In genomic region chr10:104322416-104322782, GRCh38 we compare ENCODE assay signal across 8 cellular contexts. TPM values are rescaled to one million over a fixed set of nuclear protein-coding genes. Genes with fewer than 3 reads are reported as not detected.
DNase-seq lines count a peak whose midpoint lies in the region; ATAC-seq and TF ChIP-seq lines count a peak whose summit lies in the region.

No MANE protein-coding gene starts in this region.

- ATAC-seq in HCT116 (peak; percentile 4; the same call in 1 of the 2 replicates), left colon (peak; percentile 61), GM19467 (IDR thresholded peaks at IDR 0.05; ENCODE audit: unreplicated experiment) (no peak)

- no peaks in the 10 kb centered on the region for H3K27me3 ChIP-seq in CD4-positive, alpha-beta memory T cell (ENCODE audit: insufficient read depth, low read length)
- no peaks in the 10 kb centered on the region for H3K27me3 ChIP-seq in HCT116 (ENCODE audit: insufficient read depth, low read length)

- RAD21 ChIA-PET in HCT116 (lab: Charles Lee; ENCODE audit: low non-redundant PET in 1 of 2, low total read pairs in 2 of 2, uncharacterized antibody in 2 of 2, unreplicated experiment in 2 of 2) = no interaction called here

- H4K20me1 ChIP-seq in HCT116 (ENCODE audit: insufficient read depth) = no peaks in the 10 kb centered on the region

- peaks cover 63 to 100% (median 87%) of the 10 kb centered on the region in 4 donors for H3K4me1 Mint-ChIP-seq in CD4-positive, alpha-beta memory T cell
- H3K4me1 Mint-ChIP-seq in Calu3 (ENCODE audit: low read depth, unreplicated experiment) = peaks cover 9% of the 10 kb centered on the region

- H3K9me3 ChIP-seq in CD4-positive, alpha-beta memory T cell (ENCODE audit: control insufficient read depth in 1 of 2, low read length in 2 of 2) = no peaks in the 10 kb centered on the region
- H3K9me3 ChIP-seq in HCT116 (ENCODE audit: control insufficient read depth in 1 of 2, insufficient read depth in 1 of 2, low read depth in 1 of 2, low read length in 2 of 2) = no peaks in the 10 kb centered on the region

- H3K4me3 Mint-ChIP-seq in CD4-positive, alpha-beta memory T cell = peak overlapping the region; percentile 72 to 86 (median 81)
- H3K4me3 Mint-ChIP-seq in Calu3 (ENCODE audit: low read depth, unreplicated experiment) = no peak overlapping the region

- H3K36me3 ChIP-seq in CD4-positive, alpha-beta memory T cell (ENCODE audit: insufficient read depth, low read length) = no peaks in the 10 kb centered on the region
- H3K36me3 ChIP-seq in HCT116 (ENCODE audit: control insufficient read depth in 1 of 2, insufficient read depth in 2 of 2, low read length in 2 of 2) = no peaks in the 10 kb centered on the region

- peak in 2 of 5 donors; percentile 38 to 61 for DNase-seq in CD4-positive, alpha-beta memory T cell
- DNase-seq in HCT116 (ENCODE audit: low read depth, low spot score) = no peak
- DNase-seq in UCSD-AML1 (lab: John Stamatoyannopoulos, UW; ENCODE audit: unreplicated experiment) = peak; percentile 69
- DNase-seq in left colon = no peak
- no peak for DNase-seq in glomerular visceral epithelial cell (ENCODE audit: extremely low spot score)
- DNase-seq in Calu3 = no peak
- DNase-seq in HCEC 1CT = no peak

- H3K27ac Mint-ChIP-seq in CD4-positive, alpha-beta memory T cell = peak overlapping the region; percentile 94 to 98 (median 95)
- H3K27ac Mint-ChIP-seq in Calu3 (ENCODE audit: unreplicated experiment) = no peak overlapping the region

- no peak for TF ChIP-seq RAD21 in HCT116 (IDR thresholded peaks at IDR 0.05; ENCODE audit: low read depth)

- no peak overlapping the region for H2AFZ ChIP-seq in HCT116 (ENCODE audit: low read depth, low read length, poor library complexity, severe bottlenecking)

- intact Hi-C loops in CD4-positive, alpha-beta memory T cell (cut with micrococcal nuclease) = loop anchor here (1.0 to 10.0 kb wide), 4 partner anchors 16 to 408 kb away; partner anchors contain the start of genes ITPRIP and STN1
- intact Hi-C loops in HCT116 (cut with micrococcal nuclease) = no loop called here
- intact Hi-C loops in left colon (cut with DNase I, micrococcal nuclease) = no loop called here
- intact Hi-C loops in Calu3 (cut with micrococcal nuclease; ENCODE audit: unreplicated experiment) = no loop called here

- peaks cover 0 to 15% of the 10 kb centered on the region in 2 donors for H3K36me3 Mint-ChIP-seq in CD4-positive, alpha-beta memory T cell
- H3K36me3 Mint-ChIP-seq in Calu3 (ENCODE audit: insufficient read depth, unreplicated experiment) = no peaks in the 10 kb centered on the region

- H3K4me3 ChIP-seq in CD4-positive, alpha-beta memory T cell (ENCODE audit: low read length in 2 of 2) = peak overlapping the region; percentile 31 to 42
- no peak overlapping the region for H3K4me3 ChIP-seq in HCT116 (replicated peaks in 1 of 2; ENCODE audit: low read depth in 1 of 2, low read length in 2 of 2)

- no peak overlapping the region for H3K4me2 ChIP-seq in HCT116 (ENCODE audit: low read length)

- H3K79me2 ChIP-seq in HCT116 (ENCODE audit: insufficient read depth, low read length) = peaks cover 45% of the 10 kb centered on the region

- no peaks in the 10 kb centered on the region for H3K27me3 Mint-ChIP-seq in CD4-positive, alpha-beta memory T cell
- H3K27me3 Mint-ChIP-seq in Calu3 (ENCODE audit: unreplicated experiment) = peaks cover 20% of the 10 kb centered on the region

- H3K9ac ChIP-seq in HCT116 (ENCODE audit: low read length) = no peak overlapping the region

- peaks cover 0 to 3% (median 0%) of the 10 kb centered on the region in 8 donors for H3K9me3 Mint-ChIP-seq in CD4-positive, alpha-beta memory T cell
- H3K9me3 Mint-ChIP-seq in Calu3 (ENCODE audit: low read depth, unreplicated experiment) = no peaks in the 10 kb centered on the region

- TF ChIP-seq POLR2A in HCT116 (IDR thresholded peaks at IDR 0.05; ENCODE audit: borderline replicate concordance, extremely low read depth, insufficient read depth, insufficient read length) = no peak

- peaks cover 84% of the 10 kb centered on the region for H3K4me1 ChIP-seq in CD4-positive, alpha-beta memory T cell (ENCODE audit: insufficient read depth, low read length)
- peaks cover 10 to 28% of the 10 kb centered on the region in 2 experiments for H3K4me1 ChIP-seq in HCT116 (ENCODE audit: control insufficient read depth in 1 of 2, insufficient read depth in 2 of 2, low read length in 2 of 2)

- CTCF ChIA-PET in CD4-positive, alpha-beta memory T cell (lab: Charles Lee; ENCODE audit: partially characterized antibody) = interaction anchor here (0.9 to 5.6 kb wide), 12 partner anchors 10 to 48 kb away, joined by 3 to 62 read pairs (median 7); partner anchors contain the start of genes CFAP58 and ITPRIP
- CTCF ChIA-PET in HCT116 (lab: Charles Lee) = interaction anchor here (1.4 to 1.6 kb wide), 3 partner anchors 15 to 68 kb away, joined by 3 to 6 read pairs (median 3); partner anchors contain the start of gene GSTO1
- CTCF ChIA-PET in Calu3 (lab: Charles Lee) = no interaction called here

- peak overlapping the region; percentile 31 for H3K27ac ChIP-seq in CD4-positive, alpha-beta memory T cell (ENCODE audit: low read depth, low read length)
- no peak overlapping the region for H3K27ac ChIP-seq in HCT116 (ENCODE audit: low read depth, low read length)

- no TSS peak for BruUV-seq in HCT116 (replicated peaks; lab: Mats Ljungman, UMichigan)
- no TSS peak for BruUV-seq in Calu3 (replicated peaks; lab: Mats Ljungman, UMichigan)

- H3K9me2 ChIP-seq in HCT116 (ENCODE audit: insufficient read depth) = no peaks in the 10 kb centered on the region

- TF ChIP-seq CTCF in HCT116 (IDR thresholded peaks at IDR 0.05 in 2 of 3, conservative IDR thresholded peaks at IDR 0.05 in 1 of 3; ENCODE audit: borderline replicate concordance in 1 of 3, insufficient read depth in 1 of 3, low read depth in 2 of 3, low read length in 2 of 3) (no peak), Calu3 (IDR thresholded peaks at IDR 0.05; ENCODE audit: unreplicated experiment) (no peak)

- POLR2A ChIA-PET in CD4-positive, alpha-beta memory T cell (lab: Charles Lee; ENCODE audit: partially characterized antibody) = interaction anchor here (1.0 to 11.4 kb wide), 9 partner anchors 7 to 201 kb away, joined by 3 to 179 read pairs (median 5); partner anchors contain the start of genes CFAP58, GSTO2, ITPRIP and SFR1
- POLR2A ChIA-PET in HCT116 (lab: Charles Lee) = no interaction called here

TF ChIP-seq in HCT116, 20 proteins besides CTCF, POLR2A, EP300 and RAD21 (continues in another document):
- no peak for TF ChIP-seq TCF7L2 (IDR thresholded peaks at IDR 0.05; ENCODE audit: borderline replicate concordance, extremely low read depth, insufficient read depth, insufficient read length)
- TF ChIP-seq EZH2 (IDR thresholded peaks at IDR 0.05) = no peak
- no peak for TF ChIP-seq POLR2AphosphoS5 (IDR thresholded peaks at IDR 0.05; ENCODE audit: low read depth, low read length)
- TF ChIP-seq ZBTB33 (IDR thresholded peaks at IDR 0.05; ENCODE audit: extremely low read depth, insufficient replicate concordance, low read length) = no peak
- TF ChIP-seq YY1 (IDR thresholded peaks at IDR 0.05; ENCODE audit: extremely low read depth, insufficient replicate concordance, low read depth, low read length) = no peak
- TF ChIP-seq EZH2phosphoT487 (IDR thresholded peaks at IDR 0.05; ENCODE audit: borderline replicate concordance) = no peak
- no peak for TF ChIP-seq SIN3A (IDR thresholded peaks at IDR 0.05; ENCODE audit: low read depth)
- no peak for TF ChIP-seq ELF1 (IDR thresholded peaks at IDR 0.05; ENCODE audit: borderline replicate concordance, low read depth)
- no peak for TF ChIP-seq ZNF274 (IDR thresholded peaks at IDR 0.05; ENCODE audit: low read depth, low read length)
- TF ChIP-seq CEBPB (IDR thresholded peaks at IDR 0.05; ENCODE audit: low read depth) = no peak

RNA-seq across cellular contexts. Expression of gene ITPRIP, which starts 15.9 kb away (rescaled TPM):
- total RNA-seq in CD4-positive, alpha-beta memory T cell = 10 to 100 TPM; 15.6 to 15.7 TPM
- polyA plus RNA-seq in CD4-positive, alpha-beta memory T cell = 10 to 100 TPM; 10.3 to 12.8 TPM
- total RNA-seq in HCT116 (2021; ENCODE audit: unreplicated experiment) (12.0 TPM), left colon (1 to 10 TPM; 5.0 to 5.1 TPM), Calu3 (2022) (1.5 and 1.7 TPM in 2 replicates)
- polyA plus RNA-seq in HCT116 (2012) = 12.5 and 13.1 TPM in 2 replicates

RNA-seq across cellular contexts. Expression of gene CFAP58, which starts 31.2 kb away (rescaled TPM):
- total RNA-seq in CD4-positive, alpha-beta memory T cell = not detected
- not detected for polyA plus RNA-seq in CD4-positive, alpha-beta memory T cell
- total RNA-seq in HCT116 (2021; ENCODE audit: unreplicated experiment) = 0.91 TPM
- polyA plus RNA-seq in HCT116 (2012) = 0.42 and 0.92 TPM in 2 replicates
- total RNA-seq in left colon = under 1 TPM; 0.09 to 0.20 TPM
- total RNA-seq in Calu3 (2022) = not detected in 2 replicates

RNA-seq across cellular contexts. Expression of gene GSTO2, which starts 53.4 kb away (rescaled TPM):
- total RNA-seq in CD4-positive, alpha-beta memory T cell = 1 to 10 TPM; 1.6 to 2.3 TPM
- polyA plus RNA-seq in CD4-positive, alpha-beta memory T cell = 1 to 10 TPM in 1 of 2 donors, under 1 TPM in 1; 0.94 to 1.2 TPM
- total RNA-seq in HCT116 (2021; ENCODE audit: unreplicated experiment) (115 TPM), left colon (10 to 100 TPM; 13.7 to 27.9 TPM), Calu3 (2022) (25.7 and 26.7 TPM in 2 replicates)
- polyA plus RNA-seq in HCT116 (2012) = 104 and 131 TPM in 2 replicates

Comparison
In these comparisons a context has a peak if more than half of its experiments do, and no peak if none do; other contexts are left out.
1. H3K4me3 ChIP-seq: peak in CD4-positive, alpha-beta memory T cell (2 of 2); none in HCT116 (0 of 2).